ENCODE assay signal across 14 cellular contexts in the genomic region with DNA sequence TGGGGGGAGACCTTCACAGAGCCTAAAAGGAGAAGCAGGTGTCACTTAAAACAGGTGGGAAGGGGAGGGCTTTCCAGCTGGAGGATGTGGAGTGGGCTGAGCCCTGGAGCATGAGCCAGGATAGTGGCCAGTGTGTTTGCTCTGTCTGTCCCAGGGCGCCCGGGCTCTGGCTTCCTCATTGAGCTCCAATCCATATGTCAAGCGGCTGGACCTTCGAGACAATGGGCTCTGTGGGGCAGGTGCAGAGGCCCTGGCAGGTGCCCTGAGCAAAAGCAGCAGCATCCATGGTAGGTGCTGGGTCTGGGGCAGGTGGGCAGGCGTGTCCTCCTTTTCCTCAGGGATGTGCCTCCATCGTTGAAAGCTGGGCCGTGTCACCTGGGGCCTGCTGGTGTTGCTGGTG.
"Had no signal": no experiment of that assay in that cellular context is flagged by ENCODE, and none has a peak within 500 bp of the region (broad histone marks: within the 10 kb centered on the region; RNA-seq: fewer than 3 reads in every experiment).

No MANE protein-coding gene starts in this region.

- DNase-seq: activated CD4-positive, alpha-beta T cell treated with anti-CD3 and anti-CD28 coated beads, Interleukin-2, amount 10 ng/mL, durations not matched to agents 24 days and 14 days; activated CD4-positive, CD25-positive, alpha-beta regulatory T cell; activated CD8-positive, alpha-beta memory T cell treated with anti-CD3 and anti-CD28 coated beads, Interleukin-2, amount 50 U/mL, for 4 hours; activated CD8-positive, alpha-beta T cell treated with anti-CD3 and anti-CD28 coated beads, Interleukin-2, amount 10 ng/mL, durations not matched to agents 7 days and 5 days; activated effector memory CD4-positive, alpha-beta T cell treated with anti-CD3 and anti-CD28 coated beads, Interleukin-2, amount 50 U/mL, for 16 hours; activated T-cell treated with anti-CD3 and anti-CD28 coated beads, Interleukin-2, amount 50 U/mL, for 48 hours; caudate nucleus; mammary epithelial cell; pancreas; sigmoid colon; stimulated activated CD4-positive, alpha-beta T cell treated with anti-CD3 and anti-CD28 coated beads, Interleukin-2, amount 100 ng/mL, for 24 hours had no signal

- ATAC-seq: activated CD8-positive, alpha-beta T cell treated with anti-CD3 and anti-CD28 coated beads, Interleukin-2, amount 10 ng/mL, durations not matched to agents 7 days and 5 days; activated naive CD4-positive, alpha-beta T cell treated with anti-CD3 and anti-CD28 coated beads, Interleukin-2, amount 50 U/mL, for 72 hours; left lobe of liver; pancreas; stimulated activated effector memory CD8-positive, alpha-beta T cell treated with anti-CD3 and anti-CD28 coated beads, Interleukin-12 subunit alpha, Interleukin-12 subunit beta, amount 100 ng/mL, for 72 hours had no signal
